Comparison of ENCODE assay signal across 1 cellular context in the genomic region with DNA sequence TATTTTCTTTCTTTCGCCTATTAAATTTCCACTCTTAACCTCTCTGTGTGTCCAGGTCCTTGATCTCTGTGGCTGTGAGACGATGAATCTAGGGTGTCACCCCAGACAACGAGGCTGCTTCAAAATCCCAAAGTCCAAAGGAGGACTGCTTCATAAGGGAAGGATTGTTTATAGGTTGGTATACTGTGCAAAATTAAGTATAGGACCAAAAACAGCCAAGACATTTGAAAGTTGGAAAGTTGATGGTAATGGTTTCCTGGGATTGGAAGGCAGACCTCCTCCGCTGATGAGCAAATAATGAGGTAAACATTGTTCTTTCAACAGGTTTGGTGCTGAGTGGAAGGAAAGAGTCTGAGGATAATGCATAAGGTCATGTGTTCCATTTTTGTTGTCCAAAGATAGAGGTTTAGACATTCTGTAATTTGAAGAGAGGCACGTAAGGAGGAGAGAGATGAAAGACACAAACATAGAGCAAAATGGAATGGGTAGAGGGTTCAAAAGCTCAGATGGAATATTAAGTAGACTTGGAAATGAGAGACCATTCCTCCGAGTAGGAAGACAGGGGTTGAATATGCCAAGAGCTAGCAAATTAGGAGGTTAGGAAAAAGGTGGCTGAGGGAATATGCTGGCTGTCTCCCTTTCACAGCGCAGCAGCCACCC.
TF ChIP-seq lines count a peak whose summit lies in the region.

No MANE protein-coding gene starts in this region.

TF ChIP-seq in HepG2, 621 proteins besides CTCF, POLR2A, EP300 and RAD21 (continued from another document):
- TF ChIP-seq ZNF124 (CRISPR knock-in tag; IDR thresholded peaks at IDR 0.05) (no peak), TGIF2 (CRISPR knock-in tag; IDR thresholded peaks at IDR 0.05) (0 out of 2 replicates have a peak, but pooled peaks have one; percentile 76), ZFP37 (CRISPR knock-in tag; IDR thresholded peaks at IDR 0.05; ENCODE audit: borderline replicate concordance) (no peak), MLLT10 (CRISPR knock-in tag; IDR thresholded peaks at IDR 0.05) (no peak), PAWR (CRISPR knock-in tag; IDR thresholded peaks at IDR 0.05; ENCODE audit: borderline replicate concordance) (no peak), ZNF414 (CRISPR knock-in tag; IDR thresholded peaks at IDR 0.05) (no peak), ZFX (CRISPR knock-in tag; IDR thresholded peaks at IDR 0.05; ENCODE audit: low read depth) (no peak), HNRNPK (IDR thresholded peaks at IDR 0.05; ENCODE audit: low read depth, low read length, poor library complexity, severe bottlenecking) (no peak), ZNF232 (CRISPR knock-in tag; IDR thresholded peaks at IDR 0.05; ENCODE audit: borderline replicate concordance) (no peak), PHB2 (IDR thresholded peaks at IDR 0.05; ENCODE audit: partially characterized antibody) (no peak), FOXO1 (CRISPR knock-in tag; IDR thresholded peaks at IDR 0.05) (no peak), HMG20A (CRISPR knock-in tag; IDR thresholded peaks at IDR 0.05; ENCODE audit: borderline replicate concordance) (peak; percentile 5; the same call in 1 of the 2 replicates), ZNF17 (CRISPR knock-in tag; IDR thresholded peaks at IDR 0.05) (no peak), ZNF230 (CRISPR knock-in tag; IDR thresholded peaks at IDR 0.05) (no peak), ZNF709 (CRISPR knock-in tag; IDR thresholded peaks at IDR 0.05) (peak; percentile 17; the same call in 1 of the 2 replicates), TAF1 (CRISPR knock-in tag; IDR thresholded peaks at IDR 0.05) (peak; percentile 29; the same call in 1 of the 2 replicates), ZNF577 (CRISPR knock-in tag; IDR thresholded peaks at IDR 0.05; ENCODE audit: borderline replicate concordance, low read depth) (no peak), ZNF609 (CRISPR knock-in tag; IDR thresholded peaks at IDR 0.05; ENCODE audit: borderline replicate concordance) (no peak), FOXM1 (CRISPR knock-in tag; IDR thresholded peaks at IDR 0.05) (no peak), PBX3 (CRISPR knock-in tag; IDR thresholded peaks at IDR 0.05; ENCODE audit: borderline replicate concordance) (no peak), ZNF362 (CRISPR knock-in tag; IDR thresholded peaks at IDR 0.05; ENCODE audit: borderline replicate concordance) (no peak), ELF4 (CRISPR knock-in tag; IDR thresholded peaks at IDR 0.05; ENCODE audit: borderline replicate concordance) (peak; percentile 79; the same call in 1 of the 2 replicates), ZNF713 (CRISPR knock-in tag; IDR thresholded peaks at IDR 0.05) (peak; percentile 94; the same call in 1 of the 2 replicates), ZNF563 (CRISPR knock-in tag; IDR thresholded peaks at IDR 0.05) (no peak), SMAD9 (CRISPR knock-in tag; IDR thresholded peaks at IDR 0.05) (no peak), FOXK2 (IDR thresholded peaks at IDR 0.05) (no peak), NFIB (CRISPR knock-in tag; IDR thresholded peaks at IDR 0.05; ENCODE audit: borderline replicate concordance) (no peak), PRPF4 (IDR thresholded peaks at IDR 0.05; ENCODE audit: low read depth, low read length, poor library complexity, severe bottlenecking) (peak; percentile 40), CEBPG (CRISPR knock-in tag; IDR thresholded peaks at IDR 0.05) (no peak)
- TF ChIP-seq, protein P1, sequence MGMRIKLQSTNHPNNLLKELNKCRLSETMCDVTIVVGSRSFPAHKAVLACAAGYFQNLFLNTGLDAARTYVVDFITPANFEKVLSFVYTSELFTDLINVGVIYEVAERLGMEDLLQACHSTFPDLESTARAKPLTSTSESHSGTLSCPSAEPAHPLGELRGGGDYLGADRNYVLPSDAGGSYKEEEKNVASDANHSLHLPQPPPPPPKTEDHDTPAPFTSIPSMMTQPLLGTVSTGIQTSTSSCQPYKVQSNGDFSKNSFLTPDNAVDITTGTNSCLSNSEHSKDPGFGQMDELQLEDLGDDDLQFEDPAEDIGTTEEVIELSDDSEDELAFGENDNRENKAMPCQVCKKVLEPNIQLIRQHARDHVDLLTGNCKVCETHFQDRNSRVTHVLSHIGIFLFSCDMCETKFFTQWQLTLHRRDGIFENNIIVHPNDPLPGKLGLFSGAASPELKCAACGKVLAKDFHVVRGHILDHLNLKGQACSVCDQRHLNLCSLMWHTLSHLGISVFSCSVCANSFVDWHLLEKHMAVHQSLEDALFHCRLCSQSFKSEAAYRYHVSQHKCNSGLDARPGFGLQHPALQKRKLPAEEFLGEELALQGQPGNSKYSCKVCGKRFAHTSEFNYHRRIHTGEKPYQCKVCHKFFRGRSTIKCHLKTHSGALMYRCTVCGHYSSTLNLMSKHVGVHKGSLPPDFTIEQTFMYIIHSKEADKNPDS (CRISPR knock-in tag; IDR thresholded peaks at IDR 0.05): no peak
- TF ChIP-seq, protein P2, sequence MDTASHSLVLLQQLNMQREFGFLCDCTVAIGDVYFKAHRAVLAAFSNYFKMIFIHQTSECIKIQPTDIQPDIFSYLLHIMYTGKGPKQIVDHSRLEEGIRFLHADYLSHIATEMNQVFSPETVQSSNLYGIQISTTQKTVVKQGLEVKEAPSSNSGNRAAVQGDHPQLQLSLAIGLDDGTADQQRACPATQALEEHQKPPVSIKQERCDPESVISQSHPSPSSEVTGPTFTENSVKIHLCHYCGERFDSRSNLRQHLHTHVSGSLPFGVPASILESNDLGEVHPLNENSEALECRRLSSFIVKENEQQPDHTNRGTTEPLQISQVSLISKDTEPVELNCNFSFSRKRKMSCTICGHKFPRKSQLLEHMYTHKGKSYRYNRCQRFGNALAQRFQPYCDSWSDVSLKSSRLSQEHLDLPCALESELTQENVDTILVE (CRISPR knock-in tag; IDR thresholded peaks at IDR 0.05): 0 out of 2 replicates have a peak, but pooled peaks have one; percentile 5
